In genomic region chr10:93835770-93836169, GRCh38 we compare ENCODE assay signal across 1 cellular context.
TF ChIP-seq lines count a peak whose summit lies in the region.

No MANE protein-coding gene starts in this region.

TF ChIP-seq in HepG2, 621 proteins besides CTCF, POLR2A, EP300 and RAD21:
- TF ChIP-seq MTF2 (CRISPR knock-in tag; IDR thresholded peaks at IDR 0.05; ENCODE audit: borderline replicate concordance) = no peak
- peak; percentile 51 for TF ChIP-seq MNT (IDR thresholded peaks at IDR 0.05)
